16 cellular contexts compared by ENCODE assay signal in genomic region chrX:17831255-17831654, GRCh38. TPM values are rescaled to one million over a fixed set of nuclear protein-coding genes. Genes with fewer than 3 reads are reported as not detected.
"Had no signal": no experiment of that assay in that cellular context is flagged by ENCODE, and none has a peak within 500 bp of the region (broad histone marks: within the 10 kb centered on the region; RNA-seq: fewer than 3 reads in every experiment).

No MANE protein-coding gene starts in this region.

- H3K9me3 ChIP-seq: mucosa of descending colon, prostate gland, tibial nerve, upper lobe of right lung had no signal

- H3K9me3 Mint-ChIP-seq: effector memory CD8-positive, alpha-beta T cell; natural killer cell treated with Interleukin-12 subunit alpha and Interleukin-12 subunit beta and Interleukin-15 and Interleukin-18, amount 100 ng/mL, for 72 hours had no signal

- H3K4me2 ChIP-seq: smooth muscle cell had no signal

- ATAC-seq: effector memory CD8-positive, alpha-beta T cell; mucosa of descending colon; natural killer cell treated with Interleukin-12 subunit alpha and Interleukin-12 subunit beta and Interleukin-15 and Interleukin-18, amount 100 ng/mL, for 72 hours; upper lobe of right lung had no signal

- H3K27me3 ChIP-seq: tibial nerve, upper lobe of right lung had no signal

- H3K4me1 ChIP-seq: parathyroid adenoma, prostate gland, upper lobe of right lung had no signal

- H3K4me3 Mint-ChIP-seq: dendritic cell treated with granulocyte-macrophage colony-stimulating factor and Interleukin-4, amounts not matched to agents 40 ng/mL and 50 ng/mL, for 4 days; effector memory CD8-positive, alpha-beta T cell; immature natural killer cell; natural killer cell treated with Interleukin-12 subunit alpha and Interleukin-12 subunit beta and Interleukin-15 and Interleukin-18, amount 100 ng/mL, for 72 hours had no signal

- H3K27ac ChIP-seq: epithelial cell of prostate, parathyroid adenoma, upper lobe of right lung had no signal

- H3K4me3 ChIP-seq: mucosa of descending colon, prostate gland, smooth muscle cell, tibial nerve, upper lobe of right lung had no signal

- H3K36me3 Mint-ChIP-seq: immature natural killer cell; natural killer cell treated with Interleukin-12 subunit alpha and Interleukin-12 subunit beta and Interleukin-15 and Interleukin-18, amount 100 ng/mL, for 72 hours had no signal

- H3K9ac ChIP-seq: parathyroid adenoma had no signal

- H3K4me1 Mint-ChIP-seq: immature natural killer cell had no signal

- H3K36me3 ChIP-seq: prostate gland, tibial nerve, upper lobe of right lung had no signal

- DNase-seq: cerebellar nuclear complex; effector memory CD8-positive, alpha-beta T cell; glutamatergic neuron; immature natural killer cell; mammary epithelial cell; mucosa of descending colon; stimulated activated CD4-positive, alpha-beta T cell treated with anti-CD3 and anti-CD28 coated beads, Interleukin-2, amount 100 ng/mL, for 48 hours; stimulated activated naive CD4-positive, alpha-beta T cell treated with Interleukin-2 at 50 U/mL for 16 hours; upper lobe of right lung had no signal

- H3K27ac Mint-ChIP-seq: dendritic cell treated with granulocyte-macrophage colony-stimulating factor and Interleukin-4, amounts not matched to agents 40 ng/mL and 50 ng/mL, for 4 days; effector memory CD8-positive, alpha-beta T cell; immature natural killer cell; natural killer cell treated with Interleukin-12 subunit alpha and Interleukin-12 subunit beta and Interleukin-15 and Interleukin-18, amount 100 ng/mL, for 72 hours had no signal

- H2AFZ ChIP-seq: parathyroid adenoma had no signal

RNA-seq across cellular contexts. Expression of gene RAI2, which starts 29.8 kb away (rescaled TPM):
- total RNA-seq: smooth muscle cell had no signal
